16 cellular contexts compared by ENCODE assay signal in genomic region chr16:74268372-74268782, GRCh38.
"Had no signal": no experiment of that assay in that cellular context is flagged by ENCODE, and none has a peak within 500 bp of the region (broad histone marks: within the 10 kb centered on the region; RNA-seq: fewer than 3 reads in every experiment).

No MANE protein-coding gene starts in this region.

- ATAC-seq: activated naive CD4-positive, alpha-beta T cell treated with anti-CD3 and anti-CD28 coated beads, Interleukin-2, amount 50 U/mL, for 72 hours; activated T-cell treated with anti-CD3 and anti-CD28 coated beads, Interleukin-2, amount 50 U/mL, for 72 hours; natural killer cell; stimulated activated naive CD8-positive, alpha-beta T cell treated with anti-CD3 and anti-CD28 coated beads, Interleukin-15, amount 100 ng/mL, for 72 hours had no signal

- DNase-seq: activated B cell treated with CpG ODN at 0.5 μM for 24 hours; activated CD4-positive, alpha-beta T cell treated with anti-CD3 and anti-CD28 coated beads, Interleukin-2, amount 10 ng/mL, durations not matched to agents 24 days and 14 days; activated CD8-positive, alpha-beta memory T cell treated with anti-CD3 and anti-CD28 coated beads, Interleukin-2, amount 50 U/mL, for 48 hours; activated gamma-delta T cell; activated T-cell treated with anti-CD3 and anti-CD28 coated beads, Interleukin-2, amount 50 U/mL, for 72 hours; caudate nucleus; colonic mucosa; esophagus squamous epithelium; hypothalamus; mesenchymal stem cell; natural killer cell; sigmoid colon; spleen; stimulated activated naive CD8-positive, alpha-beta T cell treated with anti-CD3 and anti-CD28 coated beads, Interleukin-15, amount 100 ng/mL, for 72 hours; upper lobe of left lung had no signal

- H3K27ac ChIP-seq: colonic mucosa, esophagus squamous epithelium, spleen, upper lobe of left lung had no signal

- H3K36me3 ChIP-seq: colonic mucosa, esophagus squamous epithelium, sigmoid colon, spleen, upper lobe of left lung had no signal

- H3K9me3 ChIP-seq: colonic mucosa, esophagus squamous epithelium, sigmoid colon, upper lobe of left lung had no signal

- H3K4me1 ChIP-seq: colonic mucosa, esophagus squamous epithelium, spleen, upper lobe of left lung had no signal

- H3K4me3 ChIP-seq: colonic mucosa, esophagus squamous epithelium, sigmoid colon, spleen, upper lobe of left lung had no signal

- H3K27me3 ChIP-seq: colonic mucosa, esophagus squamous epithelium, sigmoid colon, spleen, upper lobe of left lung had no signal
